In genomic region chr18:7562491-7562890, GRCh38 we compare ENCODE assay signal across 23 cellular contexts.
"Had no signal": no experiment of that assay in that cellular context is flagged by ENCODE, and none has a peak within 500 bp of the region (broad histone marks: within the 10 kb centered on the region; RNA-seq: fewer than 3 reads in every experiment).

No MANE protein-coding gene starts in this region.

- H3K4me1 ChIP-seq: breast epithelium, colonic mucosa had no signal

- ATAC-seq: activated CD4-positive, alpha-beta T cell treated with anti-CD3 and anti-CD28 coated beads for 36 hours; activated T-cell treated with anti-CD3 and anti-CD28 coated beads, Interleukin-2, amount 50 U/mL, for 4 hours; gastroesophageal sphincter; left ventricle myocardium superior had no signal

- H3K36me3 ChIP-seq: breast epithelium, colonic mucosa, gastroesophageal sphincter, spleen, upper lobe of left lung had no signal

- DNase-seq: activated B cell treated with CpG ODN at 0.5 μM for 24 hours; activated CD4-positive, alpha-beta T cell treated with anti-CD3 and anti-CD28 coated beads for 36 hours; activated CD4-positive, alpha-beta T cell treated with anti-CD3 and anti-CD28 coated beads, Interleukin-2, amount 50 U/mL, for 4 hours; activated CD8-positive, alpha-beta memory T cell treated with anti-CD3 and anti-CD28 coated beads for 24 hours; activated CD8-positive, alpha-beta memory T cell treated with anti-CD3 and anti-CD28 coated beads, Interleukin-2, amount 50 U/mL, for 4 hours; activated naive CD4-positive, alpha-beta T cell; activated T-cell treated with anti-CD3 and anti-CD28 coated beads, Interleukin-2, amount 50 U/mL, for 4 hours; colonic mucosa; endodermal cell; head of caudate nucleus; left ventricle myocardium superior; nephron progenitor cell; spleen; stimulated activated CD4-positive, alpha-beta T cell treated with anti-CD3 and anti-CD28 coated beads, Interleukin-4, amount 100 ng/mL, for 1 hour; stimulated activated naive CD4-positive, alpha-beta T cell; T-helper 1 cell had no signal

- H3K27me3 ChIP-seq: breast epithelium, gastroesophageal sphincter, testis had no signal

- H3K27ac ChIP-seq: breast epithelium, colonic mucosa, epithelial cell of prostate, testis had no signal

- H3K4me3 ChIP-seq: breast epithelium, colonic mucosa, gastroesophageal sphincter, spleen, testis, upper lobe of left lung had no signal

- FAIRE-seq: astrocyte, TTC549 had no signal

- H3K9me3 ChIP-seq: breast epithelium, colonic mucosa, gastroesophageal sphincter, spleen, testis, upper lobe of left lung had no signal
